Comparison of ENCODE assay signal across 8 cellular contexts in genomic region chr12:124392991-124393790, GRCh38.
DNase-seq lines count a peak whose midpoint lies in the region; ATAC-seq and TF ChIP-seq lines count a peak whose summit lies in the region.

No MANE protein-coding gene starts in this region.

- intact Hi-C loops in CD4-positive, alpha-beta T cell (cut with DNase I, micrococcal nuclease), result loop anchor here in 1 of 2 experiments (5.0 to 10.0 kb wide), 2 partner anchors 74 to 152 kb away; no protein-coding TSS in a partner anchor
- intact Hi-C loops in esophagus muscularis mucosa (cut with DNase I), result no loop called here
- intact Hi-C loops in naive thymus-derived CD4-positive, alpha-beta T cell (cut with micrococcal nuclease), result loop anchor here in 1 of 2 donors (5.0 kb wide), 1 partner anchor 74 kb away; no protein-coding TSS in a partner anchor

- 10% methylated on average over 11 of the region's 18 CpGs for WGBS in esophagus muscularis mucosa

- H3K4me1 ChIP-seq in esophagus muscularis mucosa, result peaks cover 98 to 100% (median 100%) of the 10 kb centered on the region in 4 donors
- peaks cover 4 to 20% of the 10 kb centered on the region in 2 donors for H3K4me1 ChIP-seq in naive thymus-derived CD4-positive, alpha-beta T cell (ENCODE audit: control insufficient read depth in 2 of 2, insufficient read depth in 2 of 2, low read length in 2 of 2)

- peaks cover 40% of the 10 kb centered on the region for H3K36me3 Mint-ChIP-seq in CD4-positive, alpha-beta T cell (ENCODE audit: low read depth)
- peaks cover 0 to 10% (median 1%) of the 10 kb centered on the region in 5 donors for H3K36me3 Mint-ChIP-seq in naive thymus-derived CD4-positive, alpha-beta T cell

- H3K27me3 ChIP-seq in CD4-positive, alpha-beta T cell (ENCODE audit: control insufficient read depth, insufficient read depth, low read length), result no peaks in the 10 kb centered on the region
- H3K27me3 ChIP-seq in esophagus muscularis mucosa, result peaks cover 0 to 2% (median 0%) of the 10 kb centered on the region in 4 donors
- no peaks in the 10 kb centered on the region for H3K27me3 ChIP-seq in naive thymus-derived CD4-positive, alpha-beta T cell (ENCODE audit: control insufficient read depth in 2 of 2, insufficient read depth in 2 of 2, low read length in 2 of 2)

- POLR2A ChIA-PET in CD4-positive, alpha-beta T cell (lab: Charles Lee), result no interaction called here
- POLR2A ChIA-PET in naive thymus-derived CD4-positive, alpha-beta T cell (lab: Charles Lee), result no interaction called here

- peaks cover 26% of the 10 kb centered on the region for H3K4me1 Mint-ChIP-seq in CD4-positive, alpha-beta T cell (ENCODE audit: low read depth)
- peaks cover 23 to 45% (median 38%) of the 10 kb centered on the region in 7 donors for H3K4me1 Mint-ChIP-seq in naive thymus-derived CD4-positive, alpha-beta T cell

- TF ChIP-seq POLR2A in esophagus muscularis mucosa (IDR thresholded peaks at IDR 0.05; ENCODE audit: low read depth), result no peak

- H3K9me3 Mint-ChIP-seq in CD4-positive, alpha-beta T cell, result no peaks in the 10 kb centered on the region
- no peaks in the 10 kb centered on the region for H3K9me3 Mint-ChIP-seq in naive thymus-derived CD4-positive, alpha-beta T cell

- no peak overlapping the region for H3K4me3 Mint-ChIP-seq in CD4-positive, alpha-beta T cell
- peak overlapping the region in 1 of 10 donors; percentile 22 for H3K4me3 Mint-ChIP-seq in naive thymus-derived CD4-positive, alpha-beta T cell

- peaks cover 0 to 39% (median 31%) of the 10 kb centered on the region in 4 donors for H3K36me3 ChIP-seq in esophagus muscularis mucosa
- H3K36me3 ChIP-seq in naive thymus-derived CD4-positive, alpha-beta T cell (ENCODE audit: control insufficient read depth in 2 of 3, insufficient read depth in 3 of 3, low read length in 3 of 3), result peaks cover 0 to 47% (median 0%) of the 10 kb centered on the region in 3 experiments

- CTCF ChIA-PET in CD4-positive, alpha-beta T cell (lab: Charles Lee), result no interaction called here
- CTCF ChIA-PET in naive thymus-derived CD4-positive, alpha-beta T cell (lab: Charles Lee), result no interaction called here

- no peak overlapping the region for H3K4me3 ChIP-seq in esophagus muscularis mucosa
- H3K4me3 ChIP-seq in naive thymus-derived CD4-positive, alpha-beta T cell (ENCODE audit: low read length), result no peak overlapping the region

- DNase-seq in CD4-positive, alpha-beta T cell, result no peak
- DNase-seq in NCI-H69 (lab: John Stamatoyannopoulos, UW), result peak; percentile 95
- peak; percentile 96 for DNase-seq in esophagus muscularis mucosa (ENCODE audit: extremely low spot score)
- DNase-seq in naive thymus-derived CD4-positive, alpha-beta T cell, result no peak
- DNase-seq in stimulated activated naive CD4-positive, alpha-beta T cell treated with Interleukin-2 at 50 U/mL for 16 hours (lab: John Stamatoyannopoulos, UW), result no peak
- no peak for DNase-seq in activated CD4-positive, alpha-beta T cell treated with anti-CD3 and anti-CD28 coated beads, Interleukin-2, amount 50 U/mL, for 1 hour

- TF ChIP-seq EP300 in esophagus muscularis mucosa (IDR thresholded peaks at IDR 0.05), result no peak

- no peaks in the 10 kb centered on the region for H3K9me3 ChIP-seq in CD4-positive, alpha-beta T cell (ENCODE audit: control insufficient read depth, low read length)
- H3K9me3 ChIP-seq in esophagus muscularis mucosa, result no peaks in the 10 kb centered on the region
- no peaks in the 10 kb centered on the region for H3K9me3 ChIP-seq in naive thymus-derived CD4-positive, alpha-beta T cell (ENCODE audit: control insufficient read depth in 2 of 3, low read length in 3 of 3)

- peak overlapping the region; percentile 26 for H3K27ac ChIP-seq in CD4-positive, alpha-beta T cell (ENCODE audit: low read depth, low read length)
- H3K27ac ChIP-seq in esophagus muscularis mucosa (replicated peaks in 1 of 4), result peak overlapping the region; percentile 95 to 98 (median 96)
- H3K27ac ChIP-seq in naive thymus-derived CD4-positive, alpha-beta T cell (ENCODE audit: low read depth, low read length), result no peak overlapping the region

- no peak for ATAC-seq in CD4-positive, alpha-beta T cell (ENCODE audit: poor library complexity)
- ATAC-seq in naive thymus-derived CD4-positive, alpha-beta T cell, result no peak
- ATAC-seq in GM21576 (IDR thresholded peaks at IDR 0.05; ENCODE audit: unreplicated experiment) (no peak), HG03159 (IDR thresholded peaks at IDR 0.05; ENCODE audit: unreplicated experiment) (no peak)

- peak overlapping the region; percentile 86 for H3K27ac Mint-ChIP-seq in CD4-positive, alpha-beta T cell
- H3K27ac Mint-ChIP-seq in naive thymus-derived CD4-positive, alpha-beta T cell, result peak overlapping the region in 5 of 9 donors; percentile 16 to 93 (median 86)

- H3K27me3 Mint-ChIP-seq in CD4-positive, alpha-beta T cell, result no peaks in the 10 kb centered on the region
- H3K27me3 Mint-ChIP-seq in naive thymus-derived CD4-positive, alpha-beta T cell, result no peaks in the 10 kb centered on the region

- TF ChIP-seq CTCF in CD4-positive, alpha-beta T cell (IDR thresholded peaks at IDR 0.05), result no peak
- TF ChIP-seq CTCF in esophagus muscularis mucosa (IDR thresholded peaks at IDR 0.05), result no peak

Comparison
In these comparisons a context has a peak if more than half of its experiments do, and no peak if none do; other contexts are left out.
1. DNase-seq: peak in NCI-H69 (single experiment) and esophagus muscularis mucosa (single experiment); none in CD4-positive, alpha-beta T cell (0 of 10), naive thymus-derived CD4-positive, alpha-beta T cell (0 of 9), stimulated activated naive CD4-positive, alpha-beta T cell treated with Interleukin-2 at 50 U/mL for 16 hours (single experiment) and activated CD4-positive, alpha-beta T cell treated with anti-CD3 and anti-CD28 coated beads, Interleukin-2, amount 50 U/mL, for 1 hour (single experiment).